Comparison of ENCODE assay signal across 1 cellular context in genomic region chr12:54092943-54093342, GRCh38. TPM values are rescaled to one million over a fixed set of nuclear protein-coding genes. Genes with fewer than 3 reads are reported as not detected.
"Had no signal": no experiment of that assay in that cellular context is flagged by ENCODE, and none has a peak within 500 bp of the region (broad histone marks: within the 10 kb centered on the region; RNA-seq: fewer than 3 reads in every experiment).

No MANE protein-coding gene starts in this region.

RNA-seq across cellular contexts. Expression of gene HOXC4, which starts 39.3 kb away (rescaled TPM):
- total RNA-seq: temporal lobe had no signal
